ENCODE assay signal across 12 cellular contexts in genomic region chr14:79543966-79544365, GRCh38.
DNase-seq lines count a peak whose midpoint lies in the region; ATAC-seq, FAIRE-seq and TF ChIP-seq lines count a peak whose summit lies in the region.
"Had no signal": no experiment of that assay in that cellular context is flagged by ENCODE, and none has a peak within 500 bp of the region (broad histone marks: within the 10 kb centered on the region; RNA-seq: fewer than 3 reads in every experiment).

No MANE protein-coding gene starts in this region.

- no peak for TF ChIP-seq EP300 in tibial nerve (IDR thresholded peaks at IDR 0.05)

- POLR2A ChIA-PET in activated CD8-positive, alpha-beta T cell treated with anti-CD3 and anti-CD28 coated beads for 36 hours (lab: Charles Lee) = no interaction called here
- POLR2A ChIA-PET in activated CD8-positive, alpha-beta T cell treated with anti-CD3 and anti-CD28 coated beads, Interleukin-2, amount 10 ng/mL, durations not matched to agents 7 days and 5 days (lab: Charles Lee) = no interaction called here

- no peak overlapping the region for H3K4me3 ChIP-seq in tibial nerve
- H3K4me3 ChIP-seq: BLaER1 treated with 17β-estradiol and CSF1 and Interleukin-3, amounts not matched to agents 10 nM and 100 nM; Peyer's patch; uterus had no signal

- peaks cover 5% of the 10 kb centered on the region for H3K9me3 Mint-ChIP-seq in activated CD8-positive, alpha-beta T cell treated with anti-CD3 and anti-CD28 coated beads for 36 hours
- H3K9me3 Mint-ChIP-seq in activated CD8-positive, alpha-beta T cell treated with anti-CD3 and anti-CD28 coated beads, Interleukin-2, amount 10 ng/mL, durations not matched to agents 7 days and 5 days (ENCODE audit: insufficient read depth) = peaks cover 3% of the 10 kb centered on the region
- H3K9me3 Mint-ChIP-seq in glutamatergic neuron (ENCODE audit: unreplicated experiment) = no peaks in the 10 kb centered on the region

- H3K4me1 Mint-ChIP-seq in activated CD8-positive, alpha-beta T cell treated with anti-CD3 and anti-CD28 coated beads for 36 hours (ENCODE audit: low read depth) = no peaks in the 10 kb centered on the region
- H3K4me1 Mint-ChIP-seq in activated CD8-positive, alpha-beta T cell treated with anti-CD3 and anti-CD28 coated beads, Interleukin-2, amount 10 ng/mL, durations not matched to agents 7 days and 5 days (ENCODE audit: low read depth) = no peaks in the 10 kb centered on the region
- H3K4me1 Mint-ChIP-seq in glutamatergic neuron (ENCODE audit: low read depth, unreplicated experiment) = no peaks in the 10 kb centered on the region
- H3K4me1 Mint-ChIP-seq: activated T-helper 17 cell treated with anti-CD3 and anti-CD28 coated beads, Interleukin-2, amount 50 U/mL, for 72 hours had no signal

- no peaks in the 10 kb centered on the region for H3K27me3 Mint-ChIP-seq in activated CD8-positive, alpha-beta T cell treated with anti-CD3 and anti-CD28 coated beads for 36 hours
- H3K27me3 Mint-ChIP-seq in activated CD8-positive, alpha-beta T cell treated with anti-CD3 and anti-CD28 coated beads, Interleukin-2, amount 10 ng/mL, durations not matched to agents 7 days and 5 days (ENCODE audit: low read depth) = no peaks in the 10 kb centered on the region
- H3K27me3 Mint-ChIP-seq in glutamatergic neuron (ENCODE audit: unreplicated experiment) = no peaks in the 10 kb centered on the region
- H3K27me3 Mint-ChIP-seq: activated T-helper 17 cell treated with anti-CD3 and anti-CD28 coated beads, Interleukin-2, amount 50 U/mL, for 72 hours had no signal

- no peak for FAIRE-seq in urothelium cell line (lab: Jason Lieb, UNC)

- intact Hi-C loops in activated CD8-positive, alpha-beta T cell treated with anti-CD3 and anti-CD28 coated beads for 36 hours (cut with micrococcal nuclease) = no loop called here

- CTCF ChIA-PET in activated CD8-positive, alpha-beta T cell treated with anti-CD3 and anti-CD28 coated beads for 36 hours (lab: Charles Lee) = interaction anchor here (1.6 to 1.7 kb wide), 2 partner anchors 9 to 20 kb away, joined by 3 to 5 read pairs; no protein-coding TSS in a partner anchor
- CTCF ChIA-PET in activated CD8-positive, alpha-beta T cell treated with anti-CD3 and anti-CD28 coated beads, Interleukin-2, amount 10 ng/mL, durations not matched to agents 7 days and 5 days (lab: Charles Lee) = no interaction called here

- peak; percentile 22 for TF ChIP-seq CTCF in activated CD8-positive, alpha-beta T cell treated with anti-CD3 and anti-CD28 coated beads for 36 hours (IDR thresholded peaks at IDR 0.05)
- TF ChIP-seq CTCF in glutamatergic neuron (IDR thresholded peaks at IDR 0.05; ENCODE audit: partially characterized antibody, unreplicated experiment) (peak; percentile 88), tibial nerve (IDR thresholded peaks at IDR 0.05) (peak in 2 of 5 experiments; percentile 7 to 28)

- no peaks in the 10 kb centered on the region for H3K36me3 Mint-ChIP-seq in activated CD8-positive, alpha-beta T cell treated with anti-CD3 and anti-CD28 coated beads for 36 hours (ENCODE audit: low read depth)
- H3K36me3 Mint-ChIP-seq in activated CD8-positive, alpha-beta T cell treated with anti-CD3 and anti-CD28 coated beads, Interleukin-2, amount 10 ng/mL, durations not matched to agents 7 days and 5 days (ENCODE audit: low read depth) = no peaks in the 10 kb centered on the region
- H3K36me3 Mint-ChIP-seq in glutamatergic neuron (ENCODE audit: unreplicated experiment) = peaks cover 6% of the 10 kb centered on the region

- H3K4me1 ChIP-seq in tibial nerve = peaks cover 0 to 9% (median 0%) of the 10 kb centered on the region in 4 donors
- H3K4me1 ChIP-seq: BLaER1 treated with 17β-estradiol and CSF1 and Interleukin-3, amounts not matched to agents 10 nM and 100 nM; Peyer's patch had no signal

- H3K9me3 ChIP-seq in tibial nerve = no peaks in the 10 kb centered on the region
- H3K9me3 ChIP-seq: BLaER1 treated with 17β-estradiol and CSF1 and Interleukin-3, amounts not matched to agents 10 nM and 100 nM; Peyer's patch; uterus had no signal

- DNase-seq in activated CD8-positive, alpha-beta T cell treated with anti-CD3 and anti-CD28 coated beads for 36 hours = peak; percentile 1
- DNase-seq in activated CD8-positive, alpha-beta T cell treated with anti-CD3 and anti-CD28 coated beads, Interleukin-2, amount 10 ng/mL, durations not matched to agents 7 days and 5 days = no peak
- DNase-seq in UCSD-AML1 (lab: John Stamatoyannopoulos, UW; ENCODE audit: unreplicated experiment) (peak; percentile 6), glutamatergic neuron (peak; percentile 32), urothelium cell line (ENCODE audit: low spot score) (peak; percentile 17), GDM1 (lab: John Stamatoyannopoulos, UW) (no peak), tibial nerve (ENCODE audit: low spot score in 2 of 2) (no peak), hypothalamus (lab: John Stamatoyannopoulos, UW) (no peak)
- DNase-seq: Peyer's patch, uterus had no signal

- H3K27ac ChIP-seq in tibial nerve = no peak overlapping the region
- H3K27ac ChIP-seq: BLaER1 treated with 17β-estradiol and CSF1 and Interleukin-3, amounts not matched to agents 10 nM and 100 nM; Peyer's patch; uterus had no signal

- no peak for ATAC-seq in activated CD8-positive, alpha-beta T cell treated with anti-CD3 and anti-CD28 coated beads for 36 hours
- ATAC-seq in activated CD8-positive, alpha-beta T cell treated with anti-CD3 and anti-CD28 coated beads, Interleukin-2, amount 10 ng/mL, durations not matched to agents 7 days and 5 days = no peak
- ATAC-seq: activated T-helper 17 cell treated with anti-CD3 and anti-CD28 coated beads, Interleukin-2, amount 50 U/mL, for 72 hours had no signal

- no peak for TF ChIP-seq POLR2A in tibial nerve (IDR thresholded peaks at IDR 0.05)

- no peaks in the 10 kb centered on the region for H3K27me3 ChIP-seq in tibial nerve
- H3K27me3 ChIP-seq: BLaER1 treated with 17β-estradiol and CSF1 and Interleukin-3, amounts not matched to agents 10 nM and 100 nM; Peyer's patch; uterus had no signal

- WGBS in tibial nerve, 2 donors = 60 to 69% methylated on average over 6 of the region's 6 CpGs

- no peaks in the 10 kb centered on the region for H3K36me3 ChIP-seq in tibial nerve
- H3K36me3 ChIP-seq: BLaER1 treated with 17β-estradiol and CSF1 and Interleukin-3, amounts not matched to agents 10 nM and 100 nM; Peyer's patch; uterus had no signal

- no peak overlapping the region for H3K4me3 Mint-ChIP-seq in activated CD8-positive, alpha-beta T cell treated with anti-CD3 and anti-CD28 coated beads for 36 hours
- no peak overlapping the region for H3K4me3 Mint-ChIP-seq in activated CD8-positive, alpha-beta T cell treated with anti-CD3 and anti-CD28 coated beads, Interleukin-2, amount 10 ng/mL, durations not matched to agents 7 days and 5 days
- no peak overlapping the region for H3K4me3 Mint-ChIP-seq in glutamatergic neuron (ENCODE audit: unreplicated experiment)
- H3K4me3 Mint-ChIP-seq: activated T-helper 17 cell treated with anti-CD3 and anti-CD28 coated beads, Interleukin-2, amount 50 U/mL, for 72 hours had no signal

- H3K27ac Mint-ChIP-seq in activated CD8-positive, alpha-beta T cell treated with anti-CD3 and anti-CD28 coated beads for 36 hours = no peak overlapping the region
- no peak overlapping the region for H3K27ac Mint-ChIP-seq in activated CD8-positive, alpha-beta T cell treated with anti-CD3 and anti-CD28 coated beads, Interleukin-2, amount 10 ng/mL, durations not matched to agents 7 days and 5 days
- no peak overlapping the region for H3K27ac Mint-ChIP-seq in glutamatergic neuron (ENCODE audit: unreplicated experiment)
- H3K27ac Mint-ChIP-seq: activated T-helper 17 cell treated with anti-CD3 and anti-CD28 coated beads, Interleukin-2, amount 50 U/mL, for 72 hours had no signal

Comparison
In these comparisons a context has a peak if more than half of its experiments do, and no peak if none do; other contexts are left out.
1. DNase-seq: peak in activated CD8-positive, alpha-beta T cell treated with anti-CD3 and anti-CD28 coated beads for 36 hours (single experiment), UCSD-AML1 (single experiment), glutamatergic neuron (single experiment) and urothelium cell line (single experiment); none in activated CD8-positive, alpha-beta T cell treated with anti-CD3 and anti-CD28 coated beads, Interleukin-2, amount 10 ng/mL, durations not matched to agents 7 days and 5 days (single experiment), GDM1 (single experiment), tibial nerve (0 of 2) and hypothalamus (0 of 51).